Comparison of ENCODE assay signal across 22 cellular contexts in genomic region chr11:66849501-66850234, GRCh38. TPM values are rescaled to one million over a fixed set of nuclear protein-coding genes. Genes with fewer than 3 reads are reported as not detected.
A peak's percentile ranks its signal among the peaks of the same experiment; 100 is the strongest.
DNase-seq lines count a peak whose midpoint lies in the region; ATAC-seq, FAIRE-seq and TF ChIP-seq lines count a peak whose summit lies in the region.
"Had no signal": no experiment of that assay in that cellular context is flagged by ENCODE, and none has a peak within 500 bp of the region (broad histone marks: within the 10 kb centered on the region; RNA-seq: fewer than 3 reads in every experiment).

No MANE protein-coding gene starts in this region.

- H3K4ac ChIP-seq in H1 (replicated peaks; ENCODE audit: insufficient read length, low read depth, low read length), result no peak overlapping the region

- no peaks in the 10 kb centered on the region for H3K9me3 Mint-ChIP-seq in natural killer cell treated with Interleukin-12 subunit alpha and Interleukin-12 subunit beta and Interleukin-15 and Interleukin-18, amount 100 ng/mL, for 72 hours
- H3K9me3 Mint-ChIP-seq: CD14-positive monocyte, HFFc6, IgD-negative memory B cell had no signal

- H3K36me3 Mint-ChIP-seq in natural killer cell treated with Interleukin-12 subunit alpha and Interleukin-12 subunit beta and Interleukin-15 and Interleukin-18, amount 100 ng/mL, for 72 hours, result no peaks in the 10 kb centered on the region

- no peaks in the 10 kb centered on the region for H3K27me3 ChIP-seq in PC-3 (ENCODE audit: low read length)
- no peaks in the 10 kb centered on the region for H3K27me3 ChIP-seq in H1 (replicated peaks in 1 of 4; ENCODE audit: control insufficient read depth in 3 of 4, extremely low read depth in 1 of 4, insufficient read depth in 3 of 4, low read length in 3 of 4)

- TF ChIP-seq CTCF in PC-3 (conservative IDR thresholded peaks at IDR 0.05; ENCODE audit: low read depth, low read length) (no peak), H1 (IDR thresholded peaks at IDR 0.05; ENCODE audit: control extremely low read depth in 1 of 3, insufficient read depth in 1 of 3, low read depth in 1 of 3, low read length in 3 of 3) (no peak), omental fat pad (IDR thresholded peaks at IDR 0.05) (no peak)

- H3K56ac ChIP-seq in H1 (replicated peaks; ENCODE audit: insufficient read length, low read depth, low read length), result no peak overlapping the region

- H2BK15ac ChIP-seq in H1 (ENCODE audit: low read length), result no peak overlapping the region

- DNase-seq in 8988T, result peak; percentile 28
- DNase-seq in PC-3, result no peak
- no peak for DNase-seq in H1 (ENCODE audit: low read depth in 1 of 2, low spot score in 2 of 2)
- peak; percentile 10 for DNase-seq in omental fat pad (ENCODE audit: low spot score)
- no peak for DNase-seq in natural killer cell treated with Interleukin-12 subunit alpha and Interleukin-12 subunit beta and Interleukin-15 and Interleukin-18, amount 100 ng/mL, for 72 hours (ENCODE audit: low spot score)
- DNase-seq in NCI-H526 (lab: John Stamatoyannopoulos, UW), result no peak
- DNase-seq in NCI-H226, result no peak
- DNase-seq: DMS79; GOT3; HFFc6; NCI-H1436; NCI-H2029 treated with DMSO at 0.1 percent for 48 hours; NCI-H345; NCI-H69; NK-92 treated with Interleukin-12 subunit alpha and Interleukin-12 subunit beta, amount 100 ng/mL, for 24 hours; OCI-M1 had no signal

- H3K18ac ChIP-seq in H1 (ENCODE audit: extremely low read depth, low read length), result no peak overlapping the region

- WGBS in H1 (ENCODE audit: extremely low coverage in 1 of 2, insufficient coverage in 1 of 2, insufficient read length in 1 of 2, insufficient replicate concordance in 2 of 2, low coverage in 1 of 2, low lambda C conversion rate in 2 of 2, missing lambda C conversion rate in 1 of 2), 2 experiments, result 94% methylated on average over 21 of the region's 22 CpGs; no CpG with 5 or more reads in 1 of the 2 experiments

- H3K14ac ChIP-seq in H1 (ENCODE audit: insufficient read length), result no peak overlapping the region

- H3K4me1 Mint-ChIP-seq in natural killer cell treated with Interleukin-12 subunit alpha and Interleukin-12 subunit beta and Interleukin-15 and Interleukin-18, amount 100 ng/mL, for 72 hours (ENCODE audit: low read depth in 2 of 2), result peaks cover 8 to 14% of the 10 kb centered on the region in 2 donors

- H3K23ac ChIP-seq in H1 (ENCODE audit: insufficient read length), result no peak overlapping the region

- H3K4me1 ChIP-seq in PC-3 (ENCODE audit: insufficient read depth, low read length), result peaks cover 16% of the 10 kb centered on the region
- H3K4me1 ChIP-seq in H1 (replicated peaks in 1 of 4; ENCODE audit: control insufficient read depth in 3 of 4, insufficient read depth in 4 of 4, low read length in 3 of 4), result peaks cover 0 to 1% (median 0%) of the 10 kb centered on the region in 4 experiments; a peak in 2 of 7 replicates
- H3K4me1 ChIP-seq: Caco-2 had no signal

- no peak overlapping the region for H4K91ac ChIP-seq in H1 (replicated peaks; ENCODE audit: insufficient read length, low read length)

- no peak overlapping the region for H2BK5ac ChIP-seq in H1 (ENCODE audit: low read depth, low read length)

- peaks cover 8% of the 10 kb centered on the region for H3K79me1 ChIP-seq in H1 (ENCODE audit: low read depth, low read length)

- CTCF ChIA-PET in PC-3 (lab: Charles Lee) (no interaction called here), H1 (lab: Charles Lee; ENCODE audit: partially characterized antibody) (interaction anchor here (0.6 to 3.9 kb wide), 6 partner anchors 16 to 126 kb away, joined by 3 to 21 read pairs (median 4); partner anchors contain the start of gene C11orf86)

- H3K23me2 ChIP-seq in H1 (ENCODE audit: low read depth, low read length), result no peaks in the 10 kb centered on the region

- H2BK12ac ChIP-seq in H1 (ENCODE audit: low read depth, low read length), result no peak overlapping the region

- H3K4me3 ChIP-seq in PC-3 (ENCODE audit: low read length) (no peak overlapping the region), H1 (ENCODE audit: extremely low read depth in 1 of 4, insufficient read depth in 2 of 4, low read depth in 3 of 4, low read length in 4 of 4) (no peak overlapping the region)
- H3K4me3 ChIP-seq: A549, SK-N-MC had no signal

- H4K20me1 ChIP-seq in PC-3 (ENCODE audit: low read length) (no peaks in the 10 kb centered on the region), H1 (replicated peaks in 1 of 2; ENCODE audit: control insufficient read depth in 1 of 2, insufficient read depth in 2 of 2, low read length in 2 of 2) (peaks cover 3 to 5% of the 10 kb centered on the region in 2 experiments)

- intact Hi-C loops in PC-3 (cut with micrococcal nuclease), result no loop called here

- H2BK20ac ChIP-seq in H1 (ENCODE audit: low read length), result no peak overlapping the region

- FAIRE-seq in H1 (lab: Jason Lieb, UNC), result no peak
- FAIRE-seq: A549 had no signal

- H3K27ac Mint-ChIP-seq in natural killer cell treated with Interleukin-12 subunit alpha and Interleukin-12 subunit beta and Interleukin-15 and Interleukin-18, amount 100 ng/mL, for 72 hours, result no peak overlapping the region
- H3K27ac Mint-ChIP-seq: HFFc6 had no signal

- no peaks in the 10 kb centered on the region for H3K27me3 Mint-ChIP-seq in natural killer cell treated with Interleukin-12 subunit alpha and Interleukin-12 subunit beta and Interleukin-15 and Interleukin-18, amount 100 ng/mL, for 72 hours
- H3K27me3 Mint-ChIP-seq: IgD-negative memory B cell had no signal

- ATAC-seq in PC-3, result no peak
- no peak for ATAC-seq in omental fat pad (ENCODE audit: low FRiP score)
- no peak for ATAC-seq in HG03139 (IDR thresholded peaks at IDR 0.05; ENCODE audit: unreplicated experiment)
- no peak for ATAC-seq in natural killer cell treated with Interleukin-12 subunit alpha and Interleukin-12 subunit beta and Interleukin-15 and Interleukin-18, amount 100 ng/mL, for 72 hours
- ATAC-seq: A549 had no signal

- no peaks in the 10 kb centered on the region for H3F3A ChIP-seq in PC-3 (ENCODE audit: low read length, unreplicated experiment)

- H3K36me3 ChIP-seq in PC-3 (ENCODE audit: low read depth, low read length), result peaks cover 21% of the 10 kb centered on the region
- H3K36me3 ChIP-seq in H1 (ENCODE audit: control insufficient read depth in 2 of 4, insufficient read depth in 4 of 4, low read length in 3 of 4), result peaks cover 4 to 25% (median 14%) of the 10 kb centered on the region in 4 experiments; a peak in 7 of 8 replicates

- H4K8ac ChIP-seq in H1 (ENCODE audit: extremely low read depth, insufficient read depth, low read length), result peak overlapping the region; percentile 58

- H2AK5ac ChIP-seq in H1 (ENCODE audit: low read depth, low read length), result no peak overlapping the region

- H2AFZ ChIP-seq in PC-3 (ENCODE audit: low read length), result no peak overlapping the region
- H2AFZ ChIP-seq in H1 (ENCODE audit: low read length), result no peak overlapping the region

- BruUV-seq in PC-3 (replicated peaks; lab: Mats Ljungman, UMichigan), result TSS peak; percentile 11

- H3K27ac ChIP-seq in PC-3 (ENCODE audit: low read length) (no peak overlapping the region), H1 (ENCODE audit: low read depth, low read length) (no peak overlapping the region)
- H3K27ac ChIP-seq: A549, SK-N-MC had no signal

- H4K5ac ChIP-seq in H1 (ENCODE audit: insufficient read length, low read depth, low read length), result no peak overlapping the region

- H3K4me2 ChIP-seq in PC-3 (ENCODE audit: low read length) (no peak overlapping the region), H1 (ENCODE audit: insufficient read depth in 1 of 2, low read depth in 2 of 2, low read length in 2 of 2) (no peak overlapping the region)
- H3K4me2 ChIP-seq: A549 had no signal

- no peak for TF ChIP-seq EP300 in H1 (IDR thresholded peaks at IDR 0.05; ENCODE audit: borderline replicate concordance in 1 of 2, low read depth in 2 of 2, low read length in 2 of 2)

- TF ChIP-seq RAD21 in H1 (IDR thresholded peaks at IDR 0.05 in 1 of 2, conservative IDR thresholded peaks at IDR 0.05 in 1 of 2; ENCODE audit: low read depth in 2 of 2, low read length in 2 of 2), result no peak

- POLR2A ChIA-PET in PC-3 (lab: Charles Lee; ENCODE audit: unreplicated experiment), result no interaction called here
- POLR2A ChIA-PET in H1 (lab: Charles Lee; ENCODE audit: partially characterized antibody), result interaction anchor here (1.3 to 2.4 kb wide), 4 partner anchors 8 to 14 kb away, joined by 3 to 5 read pairs (median 4); no protein-coding TSS in a partner anchor

- no peak overlapping the region for H3K9ac ChIP-seq in PC-3 (ENCODE audit: low read length)
- H3K9ac ChIP-seq in H1 (replicated peaks in 1 of 4; ENCODE audit: extremely low read depth in 1 of 4, low read depth in 3 of 4, low read length in 3 of 4), result no peak overlapping the region

- no peak overlapping the region for H3K4me3 Mint-ChIP-seq in natural killer cell treated with Interleukin-12 subunit alpha and Interleukin-12 subunit beta and Interleukin-15 and Interleukin-18, amount 100 ng/mL, for 72 hours
- H3K4me3 Mint-ChIP-seq: CD14-positive monocyte, HFFc6 had no signal

- H3K9me2 ChIP-seq in PC-3 (replicated peaks; ENCODE audit: low read length), result no peaks in the 10 kb centered on the region

- H3K9me3 ChIP-seq in PC-3 (ENCODE audit: low read length) (no peaks in the 10 kb centered on the region), H1 (ENCODE audit: insufficient read depth in 2 of 2, low read depth in 1 of 2, low read length in 1 of 2) (no peaks in the 10 kb centered on the region)
- H3K9me3 ChIP-seq: A549, Caco-2 had no signal

- H2BK120ac ChIP-seq in H1 (replicated peaks; ENCODE audit: low read depth, low read length), result no peak overlapping the region

- H3K79me2 ChIP-seq in PC-3 (ENCODE audit: low read length), result peaks cover 13% of the 10 kb centered on the region
- peaks cover 0 to 5% of the 10 kb centered on the region in 2 experiments; a peak in 1 of 4 replicates for H3K79me2 ChIP-seq in H1 (ENCODE audit: control insufficient read depth in 1 of 2, insufficient read depth in 2 of 2, low read length in 2 of 2)

- no peak for TF ChIP-seq POLR2A in H1 (IDR thresholded peaks at IDR 0.05; ENCODE audit: control extremely low read depth in 1 of 2, low read depth in 2 of 2, low read length in 2 of 2)

RNA-seq across cellular contexts. Expression of gene RCE1, which starts 6.4 kb away (rescaled TPM):
- 63.9 and 70.4 TPM in 2 replicates for total RNA-seq in PC-3 (2014; rRNA removed)
- total RNA-seq in H1 (2021; fragmentation: NEBNext Ultra II Directional; extraction: Animal tissue kit (Norgen Biotek cat#: 25700)), result 33.7 and 35.8 TPM in 2 replicates
- 84.8 and 119 TPM in 2 replicates for polyA plus RNA-seq in H1 (2011; rRNA removed)
- 51.7 TPM for polyA plus RNA-seq in H1 (2011; cell fraction: cytosol; rRNA removed)
- 112 TPM for polyA plus RNA-seq in H1 (2011; cell fraction: nucleus; rRNA removed)
- polyA plus RNA-seq in H1 (2012, experiment 1 of 2), result 26.3 to 35.1 TPM (median 34.3 TPM) in 4 replicates
- polyA plus RNA-seq in H1 (2012, experiment 2 of 2), result 38.1 TPM
- polyA plus RNA-seq in H1 (2013, experiment 1 of 2), result 44.3 TPM
- 46.4 TPM for polyA plus RNA-seq in H1 (2013, experiment 2 of 2)
- 22.8 and 25.8 TPM in 2 replicates for polyA minus RNA-seq in H1 (2011; rRNA and poly(A)+ RNA removed)
- polyA minus RNA-seq in H1 (2011; cell fraction: cytosol; rRNA and poly(A)+ RNA removed), result 22.8 TPM
- polyA minus RNA-seq in H1 (2011; cell fraction: nucleus; rRNA and poly(A)+ RNA removed), result 27.7 TPM
- 10 to 100 TPM; 12.8 to 20.4 (median 14.5) TPM for total RNA-seq in omental fat pad
- 10 to 100 TPM; 26.8 to 37.9 TPM for total RNA-seq in natural killer cell treated with Interleukin-12 subunit alpha and Interleukin-12 subunit beta and Interleukin-15 and Interleukin-18, amount 100 ng/mL, for 72 hours

RNA-seq across cellular contexts. Expression of gene LRFN4, which starts 7.2 kb away (rescaled TPM):
- total RNA-seq in PC-3 (2014; rRNA removed) (64.4 and 79.8 TPM in 2 replicates), omental fat pad (10 to 100 TPM; 10.2 to 16.6 (median 12.4) TPM)
- 64.3 and 67.6 TPM in 2 replicates for total RNA-seq in H1 (2021; fragmentation: NEBNext Ultra II Directional; extraction: Animal tissue kit (Norgen Biotek cat#: 25700))
- polyA plus RNA-seq in H1 (2011; rRNA removed), result 49.8 and 66.9 TPM in 2 replicates
- 38.6 TPM for polyA plus RNA-seq in H1 (2011; cell fraction: cytosol; rRNA removed)
- polyA plus RNA-seq in H1 (2011; cell fraction: nucleus; rRNA removed), result 112 TPM
- polyA plus RNA-seq in H1 (2012, experiment 1 of 2), result 24.3 to 37.8 TPM (median 34.2 TPM) in 4 replicates
- 32.6 TPM for polyA plus RNA-seq in H1 (2012, experiment 2 of 2)
- 37.5 TPM for polyA plus RNA-seq in H1 (2013, experiment 1 of 2)
- polyA plus RNA-seq in H1 (2013, experiment 2 of 2), result 32.3 TPM
- polyA minus RNA-seq in H1 (2011; rRNA and poly(A)+ RNA removed), result 8.3 and 9.8 TPM in 2 replicates
- polyA minus RNA-seq in H1 (2011; cell fraction: cytosol; rRNA and poly(A)+ RNA removed), result 32.6 TPM
- polyA minus RNA-seq in H1 (2011; cell fraction: nucleus; rRNA and poly(A)+ RNA removed), result 32.0 TPM
- total RNA-seq in natural killer cell treated with Interleukin-12 subunit alpha and Interleukin-12 subunit beta and Interleukin-15 and Interleukin-18, amount 100 ng/mL, for 72 hours, result 1 to 10 TPM; 1.4 to 7.9 TPM

Comparison
In these comparisons a context has a peak if more than half of its experiments do, and no peak if none do; other contexts are left out.
1. DNase-seq: peak in 8988T (single experiment) and omental fat pad (single experiment); none in PC-3 (single experiment), H1 (0 of 2), natural killer cell treated with Interleukin-12 subunit alpha and Interleukin-12 subunit beta and Interleukin-15 and Interleukin-18, amount 100 ng/mL, for 72 hours (single experiment), NCI-H526 (0 of 2) and NCI-H226 (single experiment).